In genomic region chr10:98267894-98268693, GRCh38 we compare ENCODE assay signal across 8 cellular contexts. TPM values are rescaled to one million over a fixed set of nuclear protein-coding genes. Genes with fewer than 3 reads are reported as not detected.
DNase-seq lines count a peak whose midpoint lies in the region; ATAC-seq and TF ChIP-seq lines count a peak whose summit lies in the region.

LOXL4 (minus strand) TSS chr10:98268194; CDS start chr10:98263019, 5,175 bp downstream.

- intact Hi-C loops in dorsolateral prefrontal cortex (cut with DNase I) (loop anchor here in 1 of 2 donors (10.0 kb wide), 1 partner anchor 127 kb away; no protein-coding TSS in a partner anchor), upper lobe of right lung (cut with DNase I) (no loop called here)

- DNase-seq in SKM-1 treated with dmso at 0.1 percent for 144 hours (lab: John Stamatoyannopoulos, UW; ENCODE audit: unreplicated experiment), result peak; percentile 39
- no peak for DNase-seq in SKM-1 (lab: John Stamatoyannopoulos, UW; ENCODE audit: unreplicated experiment)
- peak; percentile 8 for DNase-seq in NCI-H774 (lab: John Stamatoyannopoulos, UW)
- peak in 1 of 10 donors; percentile 49 for DNase-seq in dorsolateral prefrontal cortex
- no peak for DNase-seq in lung (ENCODE audit: low spot score)
- no peak for DNase-seq in upper lobe of right lung

- H3K9me3 ChIP-seq in lung (ENCODE audit: control insufficient read depth in 2 of 2, insufficient read depth in 1 of 2, low read length in 1 of 2) (no peaks in the 10 kb centered on the region), upper lobe of right lung (no peaks in the 10 kb centered on the region)

- H3K27ac ChIP-seq in dorsolateral prefrontal cortex (peak within 1 kb of the TSS in 13 of 59 donors; percentile 10 to 71 (median 48)), lung (ENCODE audit: low read depth in 1 of 2, low read length in 1 of 2) (peak within 1 kb of the TSS; percentile 65 to 82), upper lobe of right lung (peak within 1 kb of the TSS; percentile 80)

- H3K27me3 ChIP-seq in dorsolateral prefrontal cortex (peaks cover 0 to 7% (median 0%) of the 10 kb centered on the region in 45 donors), lung (ENCODE audit: control insufficient read depth, insufficient read depth) (no peaks in the 10 kb centered on the region), upper lobe of right lung (no peaks in the 10 kb centered on the region)

- peak; percentile 23 for ATAC-seq in lung (ENCODE audit: insufficient read depth, low FRiP score)
- peak; percentile 40 for ATAC-seq in upper lobe of right lung
- ATAC-seq in HG02642 (IDR thresholded peaks at IDR 0.05; ENCODE audit: poor library complexity, unreplicated experiment), result no peak
- ATAC-seq in HG02981 (IDR thresholded peaks at IDR 0.05; ENCODE audit: unreplicated experiment), result no peak

- no peak for TF ChIP-seq CTCF in dorsolateral prefrontal cortex (IDR thresholded peaks at IDR 0.05 in 54 of 56, conservative IDR thresholded peaks at IDR 0.05 in 2 of 56; ENCODE audit: low read depth in 1 of 56, partially characterized antibody in 56 of 56)
- no peak for TF ChIP-seq CTCF in lung (IDR thresholded peaks at IDR 0.05; ENCODE audit: control extremely low read depth, extremely low read depth)
- TF ChIP-seq CTCF in upper lobe of right lung (IDR thresholded peaks at IDR 0.05), result no peak

- H3K4me1 ChIP-seq in lung (ENCODE audit: control insufficient read depth in 2 of 2, insufficient read depth in 2 of 2, low read length in 2 of 2) (peaks cover 3 to 22% of the 10 kb centered on the region in 2 donors), upper lobe of right lung (peaks cover 19% of the 10 kb centered on the region)

- H3K4me3 ChIP-seq in dorsolateral prefrontal cortex, result peak within 1 kb of the TSS in 58 of 59 donors; percentile 15 to 69 (median 52)
- peak within 1 kb of the TSS; percentile 29 for H3K4me3 ChIP-seq in lung
- peak within 1 kb of the TSS; percentile 53 for H3K4me3 ChIP-seq in upper lobe of right lung

- H3K36me3 ChIP-seq in lung (ENCODE audit: control insufficient read depth in 2 of 2, insufficient read depth in 2 of 2, low read length in 2 of 2) (no peaks in the 10 kb centered on the region), upper lobe of right lung (no peaks in the 10 kb centered on the region)

- 4 to 9% methylated on average over 44 to 75 of the region's 75 CpGs for WGBS in lung, 2 donors

RNA-seq across cellular contexts. Expression of gene LOXL4, which starts in this region (rescaled TPM):
- total RNA-seq in dorsolateral prefrontal cortex (1 to 10 TPM in 8 of 120 experiments, under 1 TPM in 109, not detected in 3; 0.13 to 3.3 (median 0.50) TPM), lung (1 to 10 TPM; 3.2 to 3.3 TPM), upper lobe of right lung (6.2 TPM)
- 1 to 10 TPM; 1.6 to 2.0 TPM for polyA plus RNA-seq in lung

Comparison
In these comparisons a context has a peak if more than half of its experiments do, and no peak if none do; other contexts are left out.
1. DNase-seq: peak in SKM-1 treated with dmso at 0.1 percent for 144 hours (single experiment) and NCI-H774 (single experiment); none in SKM-1 (single experiment), lung (single experiment) and upper lobe of right lung (single experiment).
2. ATAC-seq: peak in lung (single experiment) and upper lobe of right lung (single experiment); none in HG02642 (single experiment) and HG02981 (single experiment).
3. Peak in every context shown above with its lines, with median percentiles within 50 percentile points of each other: H3K4me3 ChIP-seq.